Comparison of ENCODE assay signal across 8 cellular contexts in genomic region chr11:34359548-34359891, GRCh38. TPM values are rescaled to one million over a fixed set of nuclear protein-coding genes. Genes with fewer than 3 reads are reported as not detected.
DNase-seq lines count a peak whose midpoint lies in the region; ATAC-seq and TF ChIP-seq lines count a peak whose summit lies in the region.

No MANE protein-coding gene starts in this region.

- TF ChIP-seq RAD21 in liver (IDR thresholded peaks at IDR 0.05), result peak; percentile 60 to 69

- under 1% methylated on average over 4 of the region's 4 CpGs for WGBS in liver
- WGBS in upper lobe of left lung, 2 donors, result 1% methylated on average over 4 of the region's 4 CpGs

- H3K4me3 Mint-ChIP-seq in activated T-helper 17 cell treated with anti-CD3 and anti-CD28 coated beads, Interleukin-2, amount 50 U/mL, for 72 hours, result peak overlapping the region; percentile 77

- no peak for TF ChIP-seq CTCF in cardiac muscle cell (IDR thresholded peaks at IDR 0.05; ENCODE audit: low read depth, low read length)
- no peak for TF ChIP-seq CTCF in liver (IDR thresholded peaks at IDR 0.05; ENCODE audit: low read depth, low read length, missing input control)
- peak in 3 of 6 experiments; percentile 36 to 52 (median 52) for TF ChIP-seq CTCF in upper lobe of left lung (IDR thresholded peaks at IDR 0.05)

- H3K9me3 ChIP-seq in cardiac muscle cell (ENCODE audit: low read depth), result no peaks in the 10 kb centered on the region
- H3K9me3 ChIP-seq in liver (ENCODE audit: control insufficient read depth in 4 of 4, low read length in 3 of 4), result no peaks in the 10 kb centered on the region
- H3K9me3 ChIP-seq in upper lobe of left lung, result no peaks in the 10 kb centered on the region

- intact Hi-C loops in left cardiac atrium (cut with DNase I), result loop anchor here (1.0 to 10.0 kb wide), 5 partner anchors 95 to 363 kb away; no protein-coding TSS in a partner anchor

- ATAC-seq in left cardiac atrium (no peak), upper lobe of left lung (ENCODE audit: low FRiP score in 2 of 2) (no peak)
- ATAC-seq in activated T-helper 17 cell treated with anti-CD3 and anti-CD28 coated beads, Interleukin-2, amount 50 U/mL, for 72 hours (replicated peaks), result no peak

- H3K4me3 ChIP-seq in cardiac muscle cell, result peak overlapping the region; percentile 44
- H3K4me3 ChIP-seq in liver (ENCODE audit: low read depth in 1 of 3, low read length in 3 of 3), result peak overlapping the region in 2 of 3 donors; percentile 42 to 74
- H3K4me3 ChIP-seq in upper lobe of left lung, result peak overlapping the region in 3 of 4 donors; percentile 51 to 62 (median 53)

- H3K4me1 ChIP-seq in cardiac muscle cell (ENCODE audit: low read depth) (peaks cover 11% of the 10 kb centered on the region), liver (ENCODE audit: control insufficient read depth in 4 of 4, insufficient read depth in 4 of 4, low read length in 3 of 4) (peaks cover 6 to 56% (median 47%) of the 10 kb centered on the region in 4 donors), upper lobe of left lung (peaks cover 25 to 33% (median 27%) of the 10 kb centered on the region in 4 donors)

- H3K27me3 ChIP-seq in cardiac muscle cell, result peaks cover 6% of the 10 kb centered on the region
- no peaks in the 10 kb centered on the region for H3K27me3 ChIP-seq in liver (ENCODE audit: control insufficient read depth in 4 of 4, insufficient read depth in 4 of 4, low read length in 3 of 4)
- peaks cover 0 to 4% (median 0%) of the 10 kb centered on the region in 4 donors for H3K27me3 ChIP-seq in upper lobe of left lung

- no peak for TF ChIP-seq POLR2A in upper lobe of left lung (IDR thresholded peaks at IDR 0.05)

- H3K27ac ChIP-seq in cardiac muscle cell, result no peak overlapping the region
- no peak overlapping the region for H3K27ac ChIP-seq in liver (ENCODE audit: low read depth in 1 of 2, low read length in 2 of 2)
- H3K27ac ChIP-seq in upper lobe of left lung, result no peak overlapping the region

- peak overlapping the region; percentile 86 to 95 for H3K9ac ChIP-seq in liver (ENCODE audit: low read depth in 1 of 2, low read length in 2 of 2)

- DNase-seq in cardiac muscle cell (ENCODE audit: low read depth in 1 of 2, low spot score in 1 of 2) (no peak), left cardiac atrium (no peak), upper lobe of left lung (no peak), midbrain (lab: John Stamatoyannopoulos, UW) (no peak), CD1c-positive myeloid dendritic cell (ENCODE audit: extremely low spot score) (no peak)
- no peak for DNase-seq in central memory CD4-positive, alpha-beta T cell

- no peaks in the 10 kb centered on the region for H3K36me3 ChIP-seq in cardiac muscle cell
- no peaks in the 10 kb centered on the region for H3K36me3 ChIP-seq in liver (ENCODE audit: control insufficient read depth in 4 of 4, insufficient read depth in 3 of 4, low read depth in 1 of 4, low read length in 3 of 4)
- no peaks in the 10 kb centered on the region for H3K36me3 ChIP-seq in upper lobe of left lung

- no peaks in the 10 kb centered on the region for H3K36me3 Mint-ChIP-seq in activated T-helper 17 cell treated with anti-CD3 and anti-CD28 coated beads, Interleukin-2, amount 50 U/mL, for 72 hours (ENCODE audit: low read depth)

- peaks cover 26% of the 10 kb centered on the region for H3K27me3 Mint-ChIP-seq in activated T-helper 17 cell treated with anti-CD3 and anti-CD28 coated beads, Interleukin-2, amount 50 U/mL, for 72 hours

- no peak overlapping the region for H3K27ac Mint-ChIP-seq in activated T-helper 17 cell treated with anti-CD3 and anti-CD28 coated beads, Interleukin-2, amount 50 U/mL, for 72 hours

- H3K9me3 Mint-ChIP-seq in activated T-helper 17 cell treated with anti-CD3 and anti-CD28 coated beads, Interleukin-2, amount 50 U/mL, for 72 hours, result no peaks in the 10 kb centered on the region

- H3K4me1 Mint-ChIP-seq in activated T-helper 17 cell treated with anti-CD3 and anti-CD28 coated beads, Interleukin-2, amount 50 U/mL, for 72 hours, result peaks cover 21% of the 10 kb centered on the region

- no peak for TF ChIP-seq EP300 in upper lobe of left lung (IDR thresholded peaks at IDR 0.05)

TF ChIP-seq in liver, 16 proteins besides CTCF, POLR2A, EP300 and RAD21:
- no peak for TF ChIP-seq MAX (IDR thresholded peaks at IDR 0.05)
- TF ChIP-seq SP1 (IDR thresholded peaks at IDR 0.05), result no peak
- TF ChIP-seq TAF1 (conservative IDR thresholded peaks at IDR 0.05), result peak; percentile 28

RNA-seq across cellular contexts. Expression of gene ABTB2, which starts 1.7 kb away (rescaled TPM):
- 32.7 and 61.3 TPM in 2 replicates for total RNA-seq in cardiac muscle cell
- polyA plus RNA-seq in cardiac muscle cell, result 29.0 and 55.4 TPM in 2 replicates
- 10 to 100 TPM; 12.5 to 19.3 TPM for total RNA-seq in left cardiac atrium
- 1 to 10 TPM in 1 of 2 donors, under 1 TPM in 1; 0.45 to 2.5 TPM for total RNA-seq in activated T-helper 17 cell treated with anti-CD3 and anti-CD28 coated beads, Interleukin-2, amount 50 U/mL, for 72 hours
- 1 to 10 TPM; 5.1 to 8.9 TPM for total RNA-seq in liver
- 1 to 10 TPM; 2.4 to 7.1 TPM for polyA plus RNA-seq in liver
- 1 to 10 TPM; 1.4 to 6.8 (median 4.7) TPM for total RNA-seq in upper lobe of left lung
